8 cellular contexts compared by ENCODE assay signal in the genomic region with DNA sequence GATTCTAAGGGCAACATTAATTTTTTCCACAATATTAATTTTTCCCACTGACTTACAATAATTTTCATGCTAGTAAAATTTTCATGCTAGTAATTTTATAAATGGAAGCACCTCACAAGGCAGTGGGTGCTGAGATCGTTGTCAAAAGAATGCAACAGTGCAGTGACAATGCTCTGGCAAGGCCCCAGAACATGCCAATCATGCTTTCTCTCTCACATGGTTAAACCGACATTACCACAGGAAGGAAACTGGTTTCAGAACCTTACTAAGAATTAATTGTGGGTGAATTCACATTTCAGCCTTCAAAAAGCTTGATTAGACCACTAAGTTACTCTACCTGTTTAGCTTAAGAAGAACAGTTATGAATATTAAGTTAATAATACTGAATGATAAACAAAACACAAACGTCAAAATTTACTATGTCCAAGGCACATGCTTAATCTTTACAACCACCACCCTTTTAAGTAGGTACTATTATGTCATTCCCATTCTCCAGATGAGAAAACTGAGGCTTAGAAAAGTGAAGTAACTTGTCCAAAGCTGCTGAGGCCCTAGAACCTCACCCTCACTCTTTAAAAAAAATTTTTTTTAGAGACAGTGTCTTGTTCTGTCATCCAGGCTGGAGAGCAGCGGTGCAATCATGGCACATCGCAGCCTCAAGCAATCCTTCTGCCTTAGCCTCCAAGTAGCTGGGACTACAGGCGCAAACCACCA. TPM values are rescaled to one million over a fixed set of nuclear protein-coding genes. Genes with fewer than 3 reads are reported as not detected.
DNase-seq lines count a peak whose midpoint lies in the region; ATAC-seq and TF ChIP-seq lines count a peak whose summit lies in the region.

No MANE protein-coding gene starts in this region.

- ATAC-seq in GM18867 (IDR thresholded peaks at IDR 0.05; ENCODE audit: unreplicated experiment): peak; percentile 86

- H3K9me3 ChIP-seq in A673 (ENCODE audit: low read depth, low read length, poor library complexity, severe bottlenecking): no peaks in the 10 kb centered on the region

- no peaks in the 10 kb centered on the region for H4K20me1 ChIP-seq in KMS-11 (ENCODE audit: insufficient read depth)

- no peaks in the 10 kb centered on the region for H3K36me3 ChIP-seq in A673 (ENCODE audit: insufficient read depth, low read length, poor library complexity, severe bottlenecking)
- H3K36me3 ChIP-seq in KMS-11 (ENCODE audit: insufficient read depth): no peaks in the 10 kb centered on the region

- intact Hi-C loops in A673 (cut with micrococcal nuclease; ENCODE audit: unreplicated experiment): no loop called here

- in situ Hi-C loops in astrocyte of the spinal cord (cut with HindIII; ENCODE audit: low sequenced_read_pairs): no loop called here

- POLR2A ChIA-PET in A673 (lab: Charles Lee; ENCODE audit: low non-redundant PET): no interaction called here

- H3K79me2 ChIP-seq in KMS-11 (ENCODE audit: insufficient read depth, low read depth): no peaks in the 10 kb centered on the region

- H3K27ac ChIP-seq in A673 (ENCODE audit: low read depth, low read length, poor library complexity, severe bottlenecking) (no peak overlapping the region), KMS-11 (no peak overlapping the region)

- peak overlapping the region; percentile 25; the same call in 1 of the 2 replicates for H3K4me2 ChIP-seq in KMS-11

- DNase-seq in A673 (ENCODE audit: low spot score): peak; percentile 24
- peak; percentile 32 for DNase-seq in astrocyte of the spinal cord (ENCODE audit: low read depth, low spot score)
- no peak for DNase-seq in NCI-H187 treated with DMSO at 0.1 percent for 48 hours (lab: John Stamatoyannopoulos, UW)
- no peak for DNase-seq in NCI-H345 treated with DMSO at 0.1 percent for 48 hours (lab: John Stamatoyannopoulos, UW; ENCODE audit: unreplicated experiment)
- DNase-seq in hepatic stellate cell (ENCODE audit: low spot score): no peak
- DNase-seq in NCI-H526 (lab: John Stamatoyannopoulos, UW): no peak

- no peak overlapping the region for H3K4me3 ChIP-seq in A673 (ENCODE audit: low read depth, low read length, poor library complexity, severe bottlenecking)
- H3K4me3 ChIP-seq in KMS-11 (IDR thresholded peaks at IDR 0.05; ENCODE audit: insufficient read depth, low read depth, low read length): no peak overlapping the region
- no peak overlapping the region for H3K4me3 ChIP-seq in astrocyte of the spinal cord (ENCODE audit: low read depth, low read length)

- H3K9ac ChIP-seq in KMS-11: no peak overlapping the region

- no TSS peak for BruUV-seq in A673 (replicated peaks; lab: Mats Ljungman, UMichigan)

- peaks cover 4% of the 10 kb centered on the region for H3K4me1 ChIP-seq in A673 (ENCODE audit: insufficient read depth, low read length, poor library complexity, severe bottlenecking)
- peaks cover 13% of the 10 kb centered on the region for H3K4me1 ChIP-seq in KMS-11 (ENCODE audit: low read depth, poor library complexity, severe bottlenecking)

- TF ChIP-seq CTCF in A673 (conservative IDR thresholded peaks at IDR 0.05; ENCODE audit: low read depth, low read length) (no peak), KMS-11 (conservative IDR thresholded peaks at IDR 0.05; ENCODE audit: low read depth, low read length) (no peak), astrocyte of the spinal cord (IDR thresholded peaks at IDR 0.05; ENCODE audit: low read depth, low read length) (no peak)

- CTCF ChIA-PET in A673 (lab: Charles Lee): no interaction called here

- H3K27me3 ChIP-seq in A673 (replicated peaks; ENCODE audit: insufficient read depth, low read depth, low read length, poor library complexity) (no peaks in the 10 kb centered on the region), KMS-11 (ENCODE audit: insufficient read depth, low read depth) (no peaks in the 10 kb centered on the region)

- no peak overlapping the region for H2AFZ ChIP-seq in KMS-11 (ENCODE audit: low read depth)

RNA-seq across cellular contexts. Expression of gene OPHN1, which starts 10.0 kb away (rescaled TPM):
- 3.3 and 3.5 TPM in 2 replicates for total RNA-seq in A673 (2021)

RNA-seq across cellular contexts. Expression of gene YIPF6, which starts 55.5 kb away (rescaled TPM):
- total RNA-seq in A673 (2021): 36.8 and 38.7 TPM in 2 replicates

Comparison
In these comparisons a context has a peak if more than half of its experiments do, and no peak if none do; other contexts are left out.
1. DNase-seq: peak in A673 (single experiment) and astrocyte of the spinal cord (single experiment); none in NCI-H187 treated with DMSO at 0.1 percent for 48 hours (single experiment), NCI-H345 treated with DMSO at 0.1 percent for 48 hours (single experiment), hepatic stellate cell (single experiment) and NCI-H526 (0 of 2).